Comparison of ENCODE assay signal across 20 cellular contexts in genomic region chr3:176905331-176905730, GRCh38.
DNase-seq lines count a peak whose midpoint lies in the region; ATAC-seq and TF ChIP-seq lines count a peak whose summit lies in the region.
"Had no signal": no experiment of that assay in that cellular context is flagged by ENCODE, and none has a peak within 500 bp of the region (broad histone marks: within the 10 kb centered on the region; RNA-seq: fewer than 3 reads in every experiment).

No MANE protein-coding gene starts in this region.

- TF ChIP-seq CTCF in HEK293 (tag by site-specific recombination; IDR thresholded peaks at IDR 0.05) (no peak), thyroid gland (IDR thresholded peaks at IDR 0.05) (no peak), GM10248 (IDR thresholded peaks at IDR 0.05; ENCODE audit: control extremely low read depth, extremely low read depth, low read depth, missing control alignments) (no peak), sigmoid colon (IDR thresholded peaks at IDR 0.05) (no peak)

- H3K36me3 ChIP-seq in HEK293 (ENCODE audit: control insufficient read depth in 2 of 2, insufficient read depth in 1 of 2, low read length in 2 of 2) (no peaks in the 10 kb centered on the region), thyroid gland (no peaks in the 10 kb centered on the region), sigmoid colon (no peaks in the 10 kb centered on the region)
- H3K36me3 ChIP-seq: BLaER1, HAP-1 had no signal

- H3K4me3 ChIP-seq in HEK293 (ENCODE audit: low read depth, low read length) (no peak overlapping the region), thyroid gland (replicated peaks in 1 of 3) (no peak overlapping the region), sigmoid colon (no peak overlapping the region)
- H3K4me3 ChIP-seq: BLaER1, GM12878, HAP-1 had no signal

- no peaks in the 10 kb centered on the region for H3K9me3 ChIP-seq in HEK293 (ENCODE audit: control insufficient read depth, insufficient read depth, low read depth, low read length)
- no peaks in the 10 kb centered on the region for H3K9me3 ChIP-seq in thyroid gland
- H3K9me3 ChIP-seq in sigmoid colon, result no peaks in the 10 kb centered on the region
- H3K9me3 ChIP-seq: BLaER1, HAP-1 had no signal

- no peak overlapping the region for H3K27ac ChIP-seq in HEK293 (ENCODE audit: extremely low read depth, low read depth, low read length)
- peak overlapping the region in 2 of 3 donors; percentile 4 to 87 for H3K27ac ChIP-seq in thyroid gland
- H3K27ac ChIP-seq in sigmoid colon, result no peak overlapping the region
- H3K27ac ChIP-seq: BLaER1 had no signal

- no peaks in the 10 kb centered on the region for H3K4me1 ChIP-seq in HEK293 (ENCODE audit: control insufficient read depth, insufficient read depth, low read length)
- peaks cover 20 to 24% of the 10 kb centered on the region in 2 donors for H3K4me1 ChIP-seq in thyroid gland
- peaks cover 0 to 16% (median 13%) of the 10 kb centered on the region in 4 donors for H3K4me1 ChIP-seq in sigmoid colon
- H3K4me1 ChIP-seq: BLaER1, HAP-1 had no signal

- CTCF ChIA-PET in HEK293 (lab: Yijun Ruan, JAX) (no interaction called here), GM10248 (lab: Yijun Ruan, JAX) (interaction anchor here (1.1 kb wide), 1 partner anchor 32 kb away, joined by 4 read pairs; no protein-coding TSS in a partner anchor)

- intact Hi-C loops in thyroid gland (cut with DNase I) (no loop called here), sigmoid colon (cut with DNase I) (no loop called here)

- H3K27me3 ChIP-seq in thyroid gland (no peaks in the 10 kb centered on the region), sigmoid colon (no peaks in the 10 kb centered on the region)
- H3K27me3 ChIP-seq: BLaER1 had no signal

- no peak for TF ChIP-seq POLR2A in thyroid gland (IDR thresholded peaks at IDR 0.05)
- no peak for TF ChIP-seq POLR2A in sigmoid colon (IDR thresholded peaks at IDR 0.05)

- 34 to 45% methylated on average over 1 of the region's 1 CpG for whole genome bisulfite sequencing in thyroid gland, 2 donors
- 10 to 31% methylated on average over 1 of the region's 1 CpG for WGBS in sigmoid colon, 2 donors

- POLR2A ChIA-PET in HEK293 (lab: Yijun Ruan, JAX) (no interaction called here), GM10248 (lab: Yijun Ruan, JAX) (no interaction called here)

- DNase-seq in NCI-H748 (lab: John Stamatoyannopoulos, UW; ENCODE audit: unreplicated experiment), result peak; percentile 20
- no peak for DNase-seq in thyroid gland
- DNase-seq in GM10248 (ENCODE audit: extremely low spot score), result no peak
- no peak for DNase-seq in sigmoid colon
- DNase-seq: CD4-positive, CD25-positive, alpha-beta regulatory T cell; GOT3; NCI-H1048; NCI-H1694; NCI-H2029 treated with DMSO at 0.1 percent for 48 hours; NCI-H2171; NCI-H226; NCI-H510A; NCI-H774; SIG-M5 had no signal

- ATAC-seq in esophagus mucosa (peak; percentile 86), GM18907 (IDR thresholded peaks at IDR 0.05; ENCODE audit: unreplicated experiment) (no peak)
- ATAC-seq: GM12878 had no signal

- no peak for TF ChIP-seq EP300 in sigmoid colon (IDR thresholded peaks at IDR 0.05)

TF ChIP-seq in HEK293, 187 proteins besides CTCF, POLR2A, EP300 and RAD21:
- TF ChIP-seq PRDM6 (tag by site-specific recombination; IDR thresholded peaks at IDR 0.05), result peak; percentile 5; the same call in 1 of the 2 replicates
- no peak for TF ChIP-seq ZNF146 (tag by site-specific recombination; IDR thresholded peaks at IDR 0.05)

Comparison
In these comparisons a context has a peak if more than half of its experiments do, and no peak if none do; other contexts are left out.
1. H3K27ac ChIP-seq: peak in thyroid gland (2 of 3); none in HEK293 (single experiment) and sigmoid colon (0 of 4).